Comparison of ENCODE assay signal across 12 cellular contexts in genomic region chr12:116164976-116165425, GRCh38.
DNase-seq lines count a peak whose midpoint lies in the region; ATAC-seq and TF ChIP-seq lines count a peak whose summit lies in the region.
"Had no signal": no experiment of that assay in that cellular context is flagged by ENCODE, and none has a peak within 500 bp of the region (broad histone marks: within the 10 kb centered on the region; RNA-seq: fewer than 3 reads in every experiment).

No MANE protein-coding gene starts in this region.

- POLR2A ChIA-PET in CD4-positive, alpha-beta T cell (lab: Charles Lee), result no interaction called here

- H3K36me3 ChIP-seq in ectodermal cell (ENCODE audit: control insufficient read depth, insufficient read depth, low read length) (no peaks in the 10 kb centered on the region), prostate gland (no peaks in the 10 kb centered on the region)

- 90 to 93% methylated on average over 4 of the region's 4 CpGs for WGBS in ectodermal cell, 2 experiments
- 64% methylated on average over 4 of the region's 4 CpGs for WGBS in prostate gland

- TF ChIP-seq CTCF in CD4-positive, alpha-beta T cell (IDR thresholded peaks at IDR 0.05), result no peak
- TF ChIP-seq CTCF in nephron (IDR thresholded peaks at IDR 0.05; ENCODE audit: unreplicated experiment in 3 of 3), result no peak
- TF ChIP-seq CTCF in prostate gland (IDR thresholded peaks at IDR 0.05), result no peak

- H3K4me1 Mint-ChIP-seq in CD4-positive, alpha-beta T cell (ENCODE audit: low read depth), result peaks cover 60% of the 10 kb centered on the region
- H3K4me1 Mint-ChIP-seq in nephron, result peaks cover 47% of the 10 kb centered on the region

- no peak for TF ChIP-seq POLR2A in prostate gland (IDR thresholded peaks at IDR 0.05)

- H3K27ac ChIP-seq in CD4-positive, alpha-beta T cell (ENCODE audit: low read depth, low read length), result no peak overlapping the region
- H3K27ac ChIP-seq in ectodermal cell (ENCODE audit: insufficient read depth, low read depth, low read length, poor library complexity, severe bottlenecking), result peak overlapping the region; percentile 22
- H3K27ac ChIP-seq in prostate gland, result peak overlapping the region in 1 of 2 donors; percentile 3

- H3K4me3 ChIP-seq in ectodermal cell (ENCODE audit: insufficient read depth, low read depth, low read length) (no peak overlapping the region), prostate gland (no peak overlapping the region)

- no peak for ATAC-seq in CD4-positive, alpha-beta T cell (ENCODE audit: poor library complexity)

- intact Hi-C loops in CD4-positive, alpha-beta T cell (cut with DNase I, micrococcal nuclease), result loop anchor here in 1 of 2 experiments (5.0 kb wide), 1 partner anchor 32 kb away; no protein-coding TSS in a partner anchor
- intact Hi-C loops in prostate gland (cut with DNase I), result no loop called here

- H3K4me1 ChIP-seq in ectodermal cell (ENCODE audit: control insufficient read depth, insufficient read depth, low read length), result peaks cover 17% of the 10 kb centered on the region
- no peaks in the 10 kb centered on the region for H3K4me1 ChIP-seq in prostate gland (replicated peaks)

- H3K27ac Mint-ChIP-seq in CD4-positive, alpha-beta T cell, result peak overlapping the region; percentile 26
- H3K27ac Mint-ChIP-seq in nephron, result peak overlapping the region in 2 of 3 experiments; percentile 55 to 56

- peak overlapping the region; percentile 25 for H3K4me3 Mint-ChIP-seq in CD4-positive, alpha-beta T cell
- no peak overlapping the region for H3K4me3 Mint-ChIP-seq in nephron
- H3K4me3 Mint-ChIP-seq: neural crest cell had no signal

- CTCF ChIA-PET in CD4-positive, alpha-beta T cell (lab: Charles Lee), result interaction anchor here (0.7 to 1.7 kb wide), 3 partner anchors 12 to 74 kb away, joined by 3 to 8 read pairs (median 5); no protein-coding TSS in a partner anchor

- no peak for DNase-seq in CD4-positive, alpha-beta T cell
- DNase-seq in LoVo (ENCODE audit: low spot score) (peak; percentile 68), NCI-H1105 (lab: John Stamatoyannopoulos, UW) (no peak), T1000 (lab: John Stamatoyannopoulos, UW) (no peak), AG08395 (ENCODE audit: low spot score) (no peak), prostate gland (ENCODE audit: low spot score) (no peak)
- DNase-seq: DMS79, NCI-H1048, SHP77 treated with DMSO at 0.1 percent for 48 hours had no signal

- H3K27me3 ChIP-seq in CD4-positive, alpha-beta T cell (ENCODE audit: control insufficient read depth, insufficient read depth, low read length), result no peaks in the 10 kb centered on the region
- H3K27me3 ChIP-seq in ectodermal cell (ENCODE audit: control insufficient read depth, insufficient read depth, low read length, poor library complexity, severe bottlenecking) (no peaks in the 10 kb centered on the region), prostate gland (replicated peaks; ENCODE audit: insufficient read depth) (no peaks in the 10 kb centered on the region)

- no peaks in the 10 kb centered on the region for H3K9me3 ChIP-seq in CD4-positive, alpha-beta T cell (ENCODE audit: control insufficient read depth, low read length)
- H3K9me3 ChIP-seq in ectodermal cell (ENCODE audit: control insufficient read depth, low read length) (no peaks in the 10 kb centered on the region), prostate gland (no peaks in the 10 kb centered on the region)

- no peaks in the 10 kb centered on the region for H3K36me3 Mint-ChIP-seq in CD4-positive, alpha-beta T cell (ENCODE audit: low read depth)
- no peaks in the 10 kb centered on the region for H3K36me3 Mint-ChIP-seq in nephron (ENCODE audit: low read depth)

- H3K27me3 Mint-ChIP-seq in CD4-positive, alpha-beta T cell, result no peaks in the 10 kb centered on the region
- no peaks in the 10 kb centered on the region for H3K27me3 Mint-ChIP-seq in nephron (ENCODE audit: low read depth)

- H3K9me3 Mint-ChIP-seq in CD4-positive, alpha-beta T cell, result no peaks in the 10 kb centered on the region
- no peaks in the 10 kb centered on the region for H3K9me3 Mint-ChIP-seq in nephron
- H3K9me3 Mint-ChIP-seq: neural crest cell had no signal
